In genomic region chr1:22037520-22037919, GRCh38 we compare ENCODE assay signal across 1 cellular context.
TF ChIP-seq lines count a peak whose summit lies in the region.

No MANE protein-coding gene starts in this region.

TF ChIP-seq in K562, 482 proteins besides CTCF, POLR2A, EP300 and RAD21:
- TF ChIP-seq MGA (IDR thresholded peaks at IDR 0.05) (0 out of 2 replicates have a peak, but pooled peaks have one; percentile 9), ESRRA (IDR thresholded peaks at IDR 0.05; ENCODE audit: borderline replicate concordance, low read depth) (0 out of 2 replicates have a peak, but pooled peaks have one; percentile 19), ATF6 (CRISPR knock-in tag; IDR thresholded peaks at IDR 0.05) (0 out of 2 replicates have a peak, but pooled peaks have one; percentile 34), SPI1 (IDR thresholded peaks at IDR 0.05; ENCODE audit: borderline replicate concordance, low read depth, low read length) (peak; percentile 59; the same call in 1 of the 2 replicates), CLOCK (CRISPR knock-in tag; IDR thresholded peaks at IDR 0.05; ENCODE audit: borderline replicate concordance) (no peak), ZNF347 (CRISPR knock-in tag; IDR thresholded peaks at IDR 0.05; ENCODE audit: low read depth) (no peak)
